ENCODE assay signal across 25 cellular contexts in genomic region chr13:90933097-90933826, GRCh38.
"Had no signal": no experiment of that assay in that cellular context is flagged by ENCODE, and none has a peak within 500 bp of the region (broad histone marks: within the 10 kb centered on the region; RNA-seq: fewer than 3 reads in every experiment).

No MANE protein-coding gene starts in this region.

- H3K36me3 ChIP-seq: gastrocnemius medialis, heart left ventricle, prostate gland, transverse colon, uterus had no signal

- H3K27me3 Mint-ChIP-seq: activated naive CD4-positive, alpha-beta T cell treated with anti-CD3 and anti-CD28 coated beads, Interleukin-2, amount 10 ng/mL, durations not matched to agents 7 days and 5 days; activated naive CD8-positive, alpha-beta T cell treated with anti-CD3 and anti-CD28 coated beads, Interleukin-2, amount 50 U/mL, for 24 hours; central memory CD8-positive, alpha-beta T cell; naive thymus-derived CD4-positive, alpha-beta T cell; stimulated activated naive CD8-positive, alpha-beta T cell treated with anti-CD3 and anti-CD28 coated beads, Interleukin-15, Interleukin-2, amounts not matched to agents 100 ng/mL and 50 ng/mL, for 24 hours had no signal

- H3K9me3 ChIP-seq: gastrocnemius medialis, prostate gland, transverse colon, uterus had no signal

- H3K27ac Mint-ChIP-seq: activated naive CD4-positive, alpha-beta T cell treated with anti-CD3 and anti-CD28 coated beads, Interleukin-2, amount 10 ng/mL, durations not matched to agents 7 days and 5 days; activated naive CD8-positive, alpha-beta T cell treated with anti-CD3 and anti-CD28 coated beads, Interleukin-2, amount 50 U/mL, for 24 hours; brain; immature natural killer cell; naive thymus-derived CD4-positive, alpha-beta T cell; stimulated activated naive CD8-positive, alpha-beta T cell treated with anti-CD3 and anti-CD28 coated beads, Interleukin-15, Interleukin-2, amounts not matched to agents 100 ng/mL and 50 ng/mL, for 24 hours had no signal

- ATAC-seq: activated naive CD8-positive, alpha-beta T cell treated with anti-CD3 and anti-CD28 coated beads, Interleukin-2, amount 50 U/mL, for 24 hours; activated T-cell treated with anti-CD3 and anti-CD28 coated beads, Interleukin-2, amount 50 U/mL, for 4 hours; gastrocnemius medialis; heart left ventricle; naive thymus-derived CD4-positive, alpha-beta T cell; right cardiac atrium had no signal

- H3K4me1 Mint-ChIP-seq: activated naive CD4-positive, alpha-beta T cell treated with anti-CD3 and anti-CD28 coated beads, Interleukin-2, amount 10 ng/mL, durations not matched to agents 7 days and 5 days; activated naive CD8-positive, alpha-beta T cell treated with anti-CD3 and anti-CD28 coated beads, Interleukin-2, amount 50 U/mL, for 24 hours; brain; central memory CD8-positive, alpha-beta T cell; immature natural killer cell; naive thymus-derived CD4-positive, alpha-beta T cell had no signal

- DNase-seq: activated CD4-positive, alpha-beta T cell treated with anti-CD3 and anti-CD28 coated beads, Interleukin-2, amount 50 U/mL, for 1 hour; activated CD4-positive, CD25-positive, alpha-beta regulatory T cell treated with anti-CD3 and anti-CD28 coated beads, Interleukin-2, amount 50 U/mL, for 72 hours; activated CD8-positive, alpha-beta memory T cell treated with anti-CD3 and anti-CD28 coated beads, Interleukin-2, amount 50 U/mL, for 4 hours; activated naive CD4-positive, alpha-beta T cell treated with anti-CD3 and anti-CD28 coated beads, Interleukin-2, amount 10 ng/mL, durations not matched to agents 7 days and 5 days; activated naive CD8-positive, alpha-beta T cell treated with anti-CD3 and anti-CD28 coated beads, Interleukin-2, amount 50 U/mL, for 24 hours; activated T-cell treated with anti-CD3 and anti-CD28 coated beads, Interleukin-2, amount 50 U/mL, for 4 hours; anterior cingulate cortex; gastrocnemius medialis; heart left ventricle; immature natural killer cell; kidney glomerular epithelial cell; mesendoderm; naive thymus-derived CD4-positive, alpha-beta T cell; right cardiac atrium; stimulated activated CD4-positive, alpha-beta T cell treated with anti-CD3 and anti-CD28 coated beads, Interleukin-15, amount 100 ng/mL, for 24 hours; stimulated activated CD4-positive, alpha-beta T cell treated with anti-CD3 and anti-CD28 coated beads, Interleukin-2, amount 100 ng/mL, for 48 hours; transverse colon; uterus had no signal

- H3K4me3 Mint-ChIP-seq: activated naive CD4-positive, alpha-beta T cell treated with anti-CD3 and anti-CD28 coated beads, Interleukin-2, amount 10 ng/mL, durations not matched to agents 7 days and 5 days; activated naive CD8-positive, alpha-beta T cell treated with anti-CD3 and anti-CD28 coated beads, Interleukin-2, amount 50 U/mL, for 24 hours; activated T-cell treated with anti-CD3 and anti-CD28 coated beads, Interleukin-2, amount 50 U/mL, for 4 hours; brain; central memory CD8-positive, alpha-beta T cell; immature natural killer cell; naive thymus-derived CD4-positive, alpha-beta T cell; stimulated activated naive CD8-positive, alpha-beta T cell treated with anti-CD3 and anti-CD28 coated beads, Interleukin-15, Interleukin-2, amounts not matched to agents 100 ng/mL and 50 ng/mL, for 24 hours had no signal

- H3K36me3 Mint-ChIP-seq: activated naive CD4-positive, alpha-beta T cell treated with anti-CD3 and anti-CD28 coated beads, Interleukin-2, amount 10 ng/mL, durations not matched to agents 7 days and 5 days; brain; naive thymus-derived CD4-positive, alpha-beta T cell had no signal

- H3K4me3 ChIP-seq: coronary artery, gastrocnemius medialis, heart left ventricle, prostate gland, skin epidermis, transverse colon, uterus had no signal

- H3K27me3 ChIP-seq: gastrocnemius medialis, heart left ventricle, transverse colon, uterus had no signal

- H3K27ac ChIP-seq: coronary artery, gastrocnemius medialis, heart left ventricle, prostate gland, skin epidermis, transverse colon, uterus, VCaP had no signal

- H3K4me1 ChIP-seq: gastrocnemius medialis, heart left ventricle, prostate gland, transverse colon, uterus had no signal
